Comparison of ENCODE assay signal across 38 cellular contexts in the genomic region with DNA sequence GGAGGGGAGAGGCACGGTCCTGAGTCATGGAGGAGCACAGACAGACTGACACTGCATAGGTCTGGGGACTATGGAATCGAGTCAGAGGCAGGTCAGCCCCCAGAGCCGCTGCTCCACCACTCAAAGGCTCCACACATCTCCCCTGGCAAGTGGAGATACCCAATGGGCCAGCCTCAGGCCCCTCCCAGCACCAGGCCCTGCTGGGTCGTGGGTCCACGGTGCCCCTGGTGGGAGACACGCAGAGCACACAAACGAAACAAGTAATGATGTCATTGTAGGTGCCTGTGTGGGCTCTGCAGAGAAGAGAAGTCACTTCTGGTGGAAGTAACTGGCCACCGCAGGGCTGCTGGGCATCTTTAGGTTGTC. TPM values are rescaled to one million over a fixed set of nuclear protein-coding genes. Genes with fewer than 3 reads are reported as not detected.
A peak's percentile ranks its signal among the peaks of the same experiment; 100 is the strongest.
DNase-seq lines count a peak whose midpoint lies in the region; ATAC-seq, FAIRE-seq and TF ChIP-seq lines count a peak whose summit lies in the region.
"Had no signal": no experiment of that assay in that cellular context is flagged by ENCODE, and none has a peak within 500 bp of the region (broad histone marks: within the 10 kb centered on the region; RNA-seq: fewer than 3 reads in every experiment).

No MANE protein-coding gene starts in this region.

- FAIRE-seq in H1 (lab: Jason Lieb, UNC) (no peak), H54 (lab: Jason Lieb, UNC) (no peak)

- no peak overlapping the region for H3K4me3 Mint-ChIP-seq in H9
- H3K4me3 Mint-ChIP-seq: activated CD4-positive, alpha-beta T cell treated with anti-CD3 and anti-CD28 coated beads for 36 hours; activated CD8-positive, alpha-beta T cell treated with anti-CD3 and anti-CD28 coated beads for 36 hours; activated naive CD4-positive, alpha-beta T cell treated with anti-CD3 and anti-CD28 coated beads, Interleukin-2, amount 10 ng/mL, durations not matched to agents 7 days and 5 days; activated T-helper 17 cell treated with anti-CD3 and anti-CD28 coated beads, Interleukin-2, amount 50 U/mL, for 72 hours; central memory CD8-positive, alpha-beta T cell; dendritic cell treated with granulocyte-macrophage colony-stimulating factor and Interleukin-4, amounts not matched to agents 40 ng/mL and 50 ng/mL, for 4 days; naive thymus-derived CD4-positive, alpha-beta T cell had no signal

- peak; percentile 77 for DNase-seq in NCI-H1694 treated with DMSO at 0.1 percent for 48 hours (lab: John Stamatoyannopoulos, UW)
- no peak for DNase-seq in NCI-H1694 (lab: John Stamatoyannopoulos, UW)
- no peak for DNase-seq in H9
- DNase-seq in H1 (ENCODE audit: low read depth in 1 of 2, low spot score in 2 of 2): no peak
- no peak for DNase-seq in neuronal stem cell (ENCODE audit: low spot score)
- no peak for DNase-seq in H54 (ENCODE audit: insufficient read length, low spot score)
- no peak for DNase-seq in spleen
- DNase-seq: 8988T; activated CD4-positive, alpha-beta T cell treated with anti-CD3 and anti-CD28 coated beads for 36 hours; activated CD8-positive, alpha-beta T cell treated with anti-CD3 and anti-CD28 coated beads for 36 hours; activated naive CD4-positive, alpha-beta T cell treated with anti-CD3 and anti-CD28 coated beads, Interleukin-2, amount 10 ng/mL, durations not matched to agents 7 days and 5 days; adrenal gland; Calu3; DND-41; GF-D8; midbrain; MM.1S; naive thymus-derived CD4-positive, alpha-beta T cell; NCI-H1436 treated with DMSO at 0.1 percent for 48 hours; NCI-H510A treated with DMSO at 0.1 percent for 48 hours; SIG-M5; stimulated activated CD4-positive, alpha-beta T cell treated with anti-CD3 and anti-CD28 coated beads, Interleukin-1b, Interleukin-23, amount 100 ng/mL, for 48 hours; stimulated activated naive CD4-positive, alpha-beta T cell treated with Interleukin-2 at 50 U/mL for 16 hours had no signal

- WGBS in H9 (ENCODE audit: extremely low coverage, insufficient read length, low lambda C conversion rate): no CpG with 5 or more reads among the region's 8 CpGs
- 79% methylated on average over 8 of the region's 8 CpGs; no CpG with 5 or more reads in 1 of the 2 experiments for WGBS in H1 (ENCODE audit: extremely low coverage in 1 of 2, insufficient coverage in 1 of 2, insufficient read length in 1 of 2, insufficient replicate concordance in 2 of 2, low coverage in 1 of 2, low lambda C conversion rate in 2 of 2, missing lambda C conversion rate in 1 of 2), 2 experiments
- no CpG with 5 or more reads among the region's 8 CpGs for WGBS in neuronal stem cell (ENCODE audit: extremely low coverage in 2 of 2, insufficient read length in 2 of 2, insufficient replicate concordance in 1 of 2), 2 donors
- 49 to 80% (median 55%) methylated on average over 1 to 8 of the region's 8 CpGs for WGBS in spleen, 5 donors

- peaks cover 11 to 12% of the 10 kb centered on the region in 2 experiments for H3K9me3 Mint-ChIP-seq in H9

- H3K27me3 ChIP-seq in H9 (ENCODE audit: insufficient read depth, low read length) (no peaks in the 10 kb centered on the region), H1 (replicated peaks in 1 of 4; ENCODE audit: control insufficient read depth in 3 of 4, extremely low read depth in 1 of 4, insufficient read depth in 3 of 4, low read length in 3 of 4) (no peaks in the 10 kb centered on the region; a peak in 2 of 7 replicates), neuronal stem cell (ENCODE audit: control insufficient read depth in 3 of 3, insufficient read depth in 3 of 3, low read depth in 1 of 3, low read length in 3 of 3) (peaks cover 0 to 18% (median 0%) of the 10 kb centered on the region in 3 experiments), spleen (replicated peaks in 1 of 7) (peaks cover 0 to 79% (median 17%) of the 10 kb centered on the region in 7 donors)

- H3K9ac ChIP-seq in H9 (ENCODE audit: extremely low read depth, insufficient read length, low read length) (no peak overlapping the region), H1 (replicated peaks in 1 of 4; ENCODE audit: extremely low read depth in 1 of 4, low read depth in 3 of 4, low read length in 3 of 4) (no peak overlapping the region), neuronal stem cell (ENCODE audit: low read depth, low read length, poor library complexity) (no peak overlapping the region)
- H3K9ac ChIP-seq: KMS-11 had no signal

- no peaks in the 10 kb centered on the region for H3K36me3 ChIP-seq in H1 (ENCODE audit: control insufficient read depth in 2 of 4, insufficient read depth in 4 of 4, low read length in 3 of 4)
- no peaks in the 10 kb centered on the region for H3K36me3 ChIP-seq in neuronal stem cell (replicated peaks in 1 of 2; ENCODE audit: control insufficient read depth in 2 of 2, insufficient read depth in 2 of 2, low read length in 2 of 2)
- H3K36me3 ChIP-seq in spleen: no peaks in the 10 kb centered on the region
- H3K36me3 ChIP-seq: adrenal gland, suprapubic skin had no signal

- H2BK12ac ChIP-seq in H9 (ENCODE audit: insufficient read length, low read depth, low read length) (no peak overlapping the region), H1 (ENCODE audit: low read depth, low read length) (no peak overlapping the region), neuronal stem cell (ENCODE audit: low read length) (no peak overlapping the region)

- H2BK5ac ChIP-seq in H9 (ENCODE audit: insufficient read length, low read length) (no peak overlapping the region), H1 (ENCODE audit: low read depth, low read length) (no peak overlapping the region), neuronal stem cell (ENCODE audit: low read length) (no peak overlapping the region)

- H4K20me1 ChIP-seq in H9 (ENCODE audit: control insufficient read depth, insufficient read depth, insufficient read length) (no peaks in the 10 kb centered on the region), H1 (replicated peaks in 1 of 2; ENCODE audit: control insufficient read depth in 1 of 2, insufficient read depth in 2 of 2, low read length in 2 of 2) (peaks cover 0 to 3% of the 10 kb centered on the region in 2 experiments)

- H3K27ac ChIP-seq in H9 (ENCODE audit: insufficient read length, low read depth, low read length): no peak overlapping the region
- no peak overlapping the region for H3K27ac ChIP-seq in H1 (ENCODE audit: low read depth, low read length)
- no peak overlapping the region for H3K27ac ChIP-seq in neuronal stem cell (replicated peaks; ENCODE audit: low read length)
- no peak overlapping the region for H3K27ac ChIP-seq in spleen
- H3K27ac ChIP-seq: adrenal gland, KMS-11, suprapubic skin had no signal

- H3K79me2 ChIP-seq in H9 (ENCODE audit: insufficient read depth, low read length) (no peaks in the 10 kb centered on the region), H1 (ENCODE audit: control insufficient read depth in 1 of 2, insufficient read depth in 2 of 2, low read length in 2 of 2) (no peaks in the 10 kb centered on the region)

- H3K18ac ChIP-seq in H9 (ENCODE audit: insufficient read length, low read depth, low read length): no peak overlapping the region
- H3K18ac ChIP-seq in H1 (ENCODE audit: extremely low read depth, low read length): no peak overlapping the region
- H3K18ac ChIP-seq in neuronal stem cell (ENCODE audit: low read length): peak overlapping the region; percentile 11

- H4K8ac ChIP-seq in H9 (replicated peaks; ENCODE audit: insufficient read length, low read depth, low read length) (no peak overlapping the region), H1 (ENCODE audit: extremely low read depth, insufficient read depth, low read length) (no peak overlapping the region), neuronal stem cell (ENCODE audit: low read depth, low read length) (no peak overlapping the region)

- H2BK120ac ChIP-seq in H9 (ENCODE audit: low read depth, low read length, poor library complexity, severe bottlenecking) (no peak overlapping the region), H1 (replicated peaks; ENCODE audit: low read depth, low read length) (no peak overlapping the region), neuronal stem cell (ENCODE audit: low read depth, low read length) (no peak overlapping the region)

- H3K14ac ChIP-seq in H9 (ENCODE audit: insufficient read depth, low read length) (no peak overlapping the region), H1 (ENCODE audit: insufficient read length) (no peak overlapping the region), neuronal stem cell (ENCODE audit: low read length) (no peak overlapping the region)

- H3K4me2 ChIP-seq in H9 (ENCODE audit: insufficient read depth, insufficient read length, low read length): no peak overlapping the region
- H3K4me2 ChIP-seq in H1 (ENCODE audit: insufficient read depth in 1 of 2, low read depth in 2 of 2, low read length in 2 of 2): no peak overlapping the region
- no peak overlapping the region for H3K4me2 ChIP-seq in neuronal stem cell (ENCODE audit: insufficient read depth, low read length, poor library complexity, severe bottlenecking)
- H3K4me2 ChIP-seq: KMS-11, smooth muscle cell had no signal

- no peak overlapping the region for H3K23ac ChIP-seq in H9 (ENCODE audit: insufficient read length, low read depth, low read length)
- no peak overlapping the region for H3K23ac ChIP-seq in H1 (ENCODE audit: insufficient read length)
- H3K23ac ChIP-seq in neuronal stem cell (ENCODE audit: low read depth, low read length, poor library complexity): no peak overlapping the region

- no peak overlapping the region for H3T11ph ChIP-seq in H9 (ENCODE audit: low read length)

- peak; percentile 34 to 43; a peak in 2 of 4 replicates for TF ChIP-seq RAD21 in H1 (IDR thresholded peaks at IDR 0.05 in 1 of 2, conservative IDR thresholded peaks at IDR 0.05 in 1 of 2; ENCODE audit: low read depth in 2 of 2, low read length in 2 of 2)

- H2BK15ac ChIP-seq in H9 (ENCODE audit: low read depth, low read length) (no peak overlapping the region), H1 (ENCODE audit: low read length) (no peak overlapping the region), neuronal stem cell (ENCODE audit: low read length) (no peak overlapping the region)

- H3K9me3 ChIP-seq in H9 (ENCODE audit: control insufficient read depth, low read depth, low read length) (no peaks in the 10 kb centered on the region), H1 (ENCODE audit: insufficient read depth in 2 of 2, low read depth in 1 of 2, low read length in 1 of 2) (peaks cover 0 to 8% of the 10 kb centered on the region in 2 experiments; a peak in 2 of 4 replicates), neuronal stem cell (replicated peaks in 1 of 2; ENCODE audit: control insufficient read depth in 2 of 2, insufficient read depth in 1 of 2, low read depth in 1 of 2, low read length in 2 of 2) (peaks cover 10 to 17% of the 10 kb centered on the region in 2 donors), spleen (peaks cover 0 to 30% (median 16%) of the 10 kb centered on the region in 8 donors)

- ATAC-seq in HG02870 (IDR thresholded peaks at IDR 0.05; ENCODE audit: unreplicated experiment): no peak
- ATAC-seq: activated CD4-positive, alpha-beta T cell treated with anti-CD3 and anti-CD28 coated beads for 36 hours; activated CD8-positive, alpha-beta T cell treated with anti-CD3 and anti-CD28 coated beads for 36 hours; activated T-helper 17 cell treated with anti-CD3 and anti-CD28 coated beads, Interleukin-2, amount 50 U/mL, for 72 hours; esophagus mucosa; naive thymus-derived CD4-positive, alpha-beta T cell; Panc1 had no signal

- no peaks in the 10 kb centered on the region for H3K23me2 ChIP-seq in H9 (ENCODE audit: insufficient read length, low read depth, low read length, poor library complexity, severe bottlenecking)
- no peaks in the 10 kb centered on the region for H3K23me2 ChIP-seq in H1 (ENCODE audit: low read depth, low read length)

- H3K79me1 ChIP-seq in H9 (ENCODE audit: insufficient read depth, low read depth, low read length, poor library complexity, severe bottlenecking) (no peaks in the 10 kb centered on the region), H1 (ENCODE audit: low read depth, low read length) (no peaks in the 10 kb centered on the region), neuronal stem cell (ENCODE audit: low read depth, low read length) (no peaks in the 10 kb centered on the region)

- TF ChIP-seq POLR2A in H1 (IDR thresholded peaks at IDR 0.05; ENCODE audit: control extremely low read depth in 1 of 2, low read depth in 2 of 2, low read length in 2 of 2) (no peak), H54 (IDR thresholded peaks at IDR 0.05; ENCODE audit: low read depth, low read length) (no peak), spleen (IDR thresholded peaks at IDR 0.05) (no peak)

- H2AFZ ChIP-seq in H9 (ENCODE audit: low read length): no peak overlapping the region
- H2AFZ ChIP-seq in H1 (ENCODE audit: low read length): no peak overlapping the region
- H2AFZ ChIP-seq in neuronal stem cell (ENCODE audit: low read length): no peak overlapping the region

- H3K4me1 ChIP-seq in H9 (ENCODE audit: insufficient read depth, low read length) (no peaks in the 10 kb centered on the region; the same call in 1 of the 2 replicates), H1 (replicated peaks in 1 of 4; ENCODE audit: control insufficient read depth in 3 of 4, insufficient read depth in 4 of 4, low read length in 3 of 4) (peaks cover 0 to 10% (median 0%) of the 10 kb centered on the region in 4 experiments; a peak in 1 of 7 replicates), neuronal stem cell (ENCODE audit: control insufficient read depth in 2 of 2, insufficient read depth in 1 of 2, low read depth in 1 of 2, low read length in 2 of 2) (peaks cover 0 to 1% of the 10 kb centered on the region in 2 donors), spleen (no peaks in the 10 kb centered on the region)
- H3K4me1 ChIP-seq: adrenal gland, suprapubic skin had no signal

- H3K4me3 ChIP-seq in H1 (ENCODE audit: extremely low read depth in 1 of 4, insufficient read depth in 2 of 4, low read depth in 3 of 4, low read length in 4 of 4) (no peak overlapping the region), neuronal stem cell (ENCODE audit: low read length in 2 of 2) (no peak overlapping the region), spleen (no peak overlapping the region)
- H3K4me3 ChIP-seq: adrenal gland, smooth muscle cell, suprapubic skin had no signal

- H3K27ac Mint-ChIP-seq in H9: no peak overlapping the region; a peak in 1 of 7 replicates
- H3K27ac Mint-ChIP-seq: activated CD4-positive, alpha-beta T cell treated with anti-CD3 and anti-CD28 coated beads for 36 hours; activated CD8-positive, alpha-beta T cell treated with anti-CD3 and anti-CD28 coated beads for 36 hours; activated naive CD4-positive, alpha-beta T cell treated with anti-CD3 and anti-CD28 coated beads, Interleukin-2, amount 10 ng/mL, durations not matched to agents 7 days and 5 days; activated T-helper 17 cell treated with anti-CD3 and anti-CD28 coated beads, Interleukin-2, amount 50 U/mL, for 72 hours; dendritic cell treated with granulocyte-macrophage colony-stimulating factor and Interleukin-4, amounts not matched to agents 40 ng/mL and 50 ng/mL, for 4 days had no signal

- CTCF ChIA-PET in H1 (lab: Charles Lee; ENCODE audit: partially characterized antibody): interaction anchor here (1.6 to 2.3 kb wide), 3 partner anchors 10 to 59 kb away, joined by 4 to 7 read pairs (median 5); no protein-coding TSS in a partner anchor

- intact Hi-C loops in spleen (cut with DNase I; ENCODE audit: low total_unique reads): no loop called here

- TF ChIP-seq CTCF in H9 (conservative IDR thresholded peaks at IDR 0.05) (peak; percentile 32; the same call in 2 of the 3 replicates), H1 (IDR thresholded peaks at IDR 0.05; ENCODE audit: control extremely low read depth in 1 of 3, insufficient read depth in 1 of 3, low read depth in 1 of 3, low read length in 3 of 3) (peak; percentile 26 to 47 (median 29); a peak in 3 of 4 replicates), spleen (IDR thresholded peaks at IDR 0.05 in 8 of 11, conservative IDR thresholded peaks at IDR 0.05 in 3 of 11) (no peak)

- H2BK20ac ChIP-seq in H9 (ENCODE audit: low read depth, low read length, poor library complexity, severe bottlenecking) (no peak overlapping the region), H1 (ENCODE audit: low read length) (no peak overlapping the region)

- H4K5ac ChIP-seq in H9 (ENCODE audit: insufficient read length, low read depth, low read length) (no peak overlapping the region), H1 (ENCODE audit: insufficient read length, low read depth, low read length) (no peak overlapping the region)

- no peak for TF ChIP-seq EP300 in H1 (IDR thresholded peaks at IDR 0.05; ENCODE audit: borderline replicate concordance in 1 of 2, low read depth in 2 of 2, low read length in 2 of 2)

- H3K4me1 Mint-ChIP-seq in H9: peaks cover 11 to 31% of the 10 kb centered on the region in 2 experiments
- H3K4me1 Mint-ChIP-seq: activated CD4-positive, alpha-beta T cell treated with anti-CD3 and anti-CD28 coated beads for 36 hours; activated naive CD4-positive, alpha-beta T cell treated with anti-CD3 and anti-CD28 coated beads, Interleukin-2, amount 10 ng/mL, durations not matched to agents 7 days and 5 days; central memory CD8-positive, alpha-beta T cell; naive thymus-derived CD4-positive, alpha-beta T cell had no signal

- no peak overlapping the region for H3K56ac ChIP-seq in H9 (ENCODE audit: insufficient read length, low read depth, low read length)
- no peak overlapping the region for H3K56ac ChIP-seq in H1 (replicated peaks; ENCODE audit: insufficient read length, low read depth, low read length)

- POLR2A ChIA-PET in H1 (lab: Charles Lee; ENCODE audit: partially characterized antibody): no interaction called here

- H3K36me3 Mint-ChIP-seq in H9 (ENCODE audit: insufficient read depth in 1 of 3, low read depth in 3 of 3): peaks cover 3 to 7% (median 7%) of the 10 kb centered on the region in 3 experiments
- H3K36me3 Mint-ChIP-seq: activated naive CD4-positive, alpha-beta T cell treated with anti-CD3 and anti-CD28 coated beads, Interleukin-2, amount 10 ng/mL, durations not matched to agents 7 days and 5 days had no signal

- H3K4ac ChIP-seq in H9 (ENCODE audit: low read depth, low read length) (no peak overlapping the region), H1 (replicated peaks; ENCODE audit: insufficient read length, low read depth, low read length) (no peak overlapping the region), neuronal stem cell (ENCODE audit: low read length) (no peak overlapping the region)

- peaks cover 52% of the 10 kb centered on the region for H3K27me3 Mint-ChIP-seq in H9 (ENCODE audit: low read depth)

- no peak overlapping the region for H4K91ac ChIP-seq in H9 (ENCODE audit: insufficient read length, low read depth, low read length)
- H4K91ac ChIP-seq in H1 (replicated peaks; ENCODE audit: insufficient read length, low read length): peak overlapping the region; percentile 47
- peak overlapping the region; percentile 33 for H4K91ac ChIP-seq in neuronal stem cell (ENCODE audit: low read depth, low read length, poor library complexity)

- no peak overlapping the region for H2AK5ac ChIP-seq in H9 (ENCODE audit: insufficient read length, low read length)
- H2AK5ac ChIP-seq in H1 (ENCODE audit: low read depth, low read length): no peak overlapping the region
- H2AK5ac ChIP-seq in neuronal stem cell (ENCODE audit: low read depth, low read length): no peak overlapping the region

RNA-seq across cellular contexts. Expression of gene ENPP7, which starts 59.4 kb away (rescaled TPM):
- total RNA-seq in H9 (2021) (not detected in 2 replicates), spleen (under 1 TPM in 4 of 7 donors, not detected in 3; 0.34 to 0.85 (median 0.50) TPM)
- not detected in 2 replicates for total RNA-seq in H1 (2021; fragmentation: NEBNext Ultra II Directional; extraction: Animal tissue kit (Norgen Biotek cat#: 25700))
- polyA plus RNA-seq in H1 (2011; rRNA removed) (not detected in 2 replicates), spleen (under 1 TPM in 1 of 3 donors, not detected in 2; 0.64 TPM)
- not detected for polyA plus RNA-seq in H1 (2011; cell fraction: cytosol; rRNA removed)
- not detected for polyA plus RNA-seq in H1 (2011; cell fraction: nucleus; rRNA removed)
- polyA plus RNA-seq in H1 (2012, experiment 1 of 2): not detected in 4 replicates
- polyA plus RNA-seq in H1 (2012, experiment 2 of 2): not detected
- polyA plus RNA-seq in H1 (2013, experiment 1 of 2): not detected
- not detected for polyA plus RNA-seq in H1 (2013, experiment 2 of 2)
- polyA minus RNA-seq in H1 (2011; rRNA and poly(A)+ RNA removed): not detected in 2 replicates
- polyA minus RNA-seq in H1 (2011; cell fraction: cytosol; rRNA and poly(A)+ RNA removed): not detected
- polyA minus RNA-seq in H1 (2011; cell fraction: nucleus; rRNA and poly(A)+ RNA removed): not detected
- not detected for polyA plus RNA-seq in neuronal stem cell (2013, experiment 1 of 2)
- not detected for polyA plus RNA-seq in neuronal stem cell (2013, experiment 2 of 2)
- total RNA-seq: activated CD4-positive, alpha-beta T cell treated with anti-CD3 and anti-CD28 coated beads for 36 hours; adrenal gland; Calu3; esophagus mucosa; fibroblast of villous mesenchyme; kidney epithelial cell; lower leg skin; naive thymus-derived CD4-positive, alpha-beta T cell; osteocyte; renal cortical epithelial cell; smooth muscle cell; suprapubic skin; T-helper 2 cell treated with Interferon-gamma antibody and Interleukin-4, amounts not matched to agents 100 ng/mL and 5 ng/mL, for 36 hours had no signal
- polyA plus RNA-seq: adrenal gland, smooth muscle cell had no signal

Comparison
In these comparisons a context has a peak if more than half of its experiments do, and no peak if none do; other contexts are left out.
1. CTCF ChIP-seq: peak in H9 (single experiment) and H1 (3 of 3); none in spleen (0 of 11).